ENCODE assay signal across 13 cellular contexts in genomic region chr7:76080211-76080610, GRCh38. TPM values are rescaled to one million over a fixed set of nuclear protein-coding genes. Genes with fewer than 3 reads are reported as not detected.
DNase-seq lines count a peak whose midpoint lies in the region; ATAC-seq, FAIRE-seq and TF ChIP-seq lines count a peak whose summit lies in the region.
"Had no signal": no experiment of that assay in that cellular context is flagged by ENCODE, and none has a peak within 500 bp of the region (broad histone marks: within the 10 kb centered on the region; RNA-seq: fewer than 3 reads in every experiment).

No MANE protein-coding gene starts in this region.

- H3K9me1 ChIP-seq in K562 (ENCODE audit: control insufficient read depth, insufficient read depth, low read length): no peaks in the 10 kb centered on the region

- H3K27ac Mint-ChIP-seq in T-helper 17 cell (peak overlapping the region; percentile 45), neural crest cell (ENCODE audit: unreplicated experiment) (peak overlapping the region; percentile 76)
- H3K27ac Mint-ChIP-seq: GM23338 had no signal

- no peaks in the 10 kb centered on the region for H4K20me1 ChIP-seq in K562 (replicated peaks; ENCODE audit: control insufficient read depth, insufficient read depth, low read length)
- H4K20me1 ChIP-seq in HepG2 (ENCODE audit: insufficient read depth, low read length): no peaks in the 10 kb centered on the region
- H4K20me1 ChIP-seq: BLaER1 had no signal

- DNase-seq in T-helper 17 cell (no peak), K562 (ENCODE audit: extremely low read depth in 1 of 4, low spot score in 3 of 4) (no peak), neural crest cell (ENCODE audit: low read depth, low spot score) (no peak), GM10248 (ENCODE audit: extremely low spot score) (no peak), HepG2 (ENCODE audit: low spot score) (no peak), amygdala (lab: John Stamatoyannopoulos, UW) (no peak)
- DNase-seq: AML-193, DMS53, H7 had no signal

- H3K27me3 ChIP-seq in K562 (ENCODE audit: control insufficient read depth in 2 of 2, insufficient read depth in 2 of 2, low read length in 2 of 2) (peaks cover 9 to 15% of the 10 kb centered on the region in 2 experiments; a peak in 3 of 5 replicates), HepG2 (ENCODE audit: control insufficient read depth in 1 of 2, insufficient read depth in 2 of 2, low read length in 2 of 2) (no peaks in the 10 kb centered on the region)
- H3K27me3 ChIP-seq: BLaER1 had no signal

- TF ChIP-seq CTCF in K562 (IDR thresholded peaks at IDR 0.05 in 2 of 3, conservative IDR thresholded peaks at IDR 0.05 in 1 of 3; ENCODE audit: insufficient read depth in 2 of 3, low read depth in 1 of 3, low read length in 3 of 3) (no peak), neural crest cell (conservative IDR thresholded peaks at IDR 0.05) (no peak), GM10248 (IDR thresholded peaks at IDR 0.05; ENCODE audit: control extremely low read depth, extremely low read depth, low read depth, missing control alignments) (no peak), HepG2 (CRISPR knock-in tag; IDR thresholded peaks at IDR 0.05) (no peak)

- H3K4me1 Mint-ChIP-seq in T-helper 17 cell: peaks cover 15% of the 10 kb centered on the region
- H3K4me1 Mint-ChIP-seq in neural crest cell: no peaks in the 10 kb centered on the region
- H3K4me1 Mint-ChIP-seq: GM23338 had no signal

- H3K4me3 Mint-ChIP-seq in T-helper 17 cell (peak overlapping the region; percentile 34), neural crest cell (no peak overlapping the region)
- H3K4me3 Mint-ChIP-seq: GM23338 had no signal

- no peak overlapping the region for H3K4me2 ChIP-seq in K562 (ENCODE audit: insufficient read depth, low read length)
- no peak overlapping the region for H3K4me2 ChIP-seq in HepG2 (ENCODE audit: low read depth, low read length)
- H3K4me2 ChIP-seq: BLaER1, GM23338 had no signal

- H3K4me1 ChIP-seq in K562 (replicated peaks in 1 of 2; ENCODE audit: control insufficient read depth in 2 of 2, insufficient read depth in 2 of 2, low read length in 2 of 2) (peaks cover 0 to 8% of the 10 kb centered on the region in 2 experiments; a peak in 3 of 5 replicates), HepG2 (ENCODE audit: insufficient read depth, low read length) (peaks cover 2% of the 10 kb centered on the region; the same call in 1 of the 2 replicates)
- H3K4me1 ChIP-seq: BLaER1 had no signal

- H3K36me3 ChIP-seq in K562 (ENCODE audit: control insufficient read depth, insufficient read depth, low read length): no peaks in the 10 kb centered on the region
- H3K36me3 ChIP-seq in HepG2 (replicated peaks in 1 of 2; ENCODE audit: control insufficient read depth in 1 of 2, insufficient read depth in 2 of 2, low read length in 2 of 2): peaks cover 11 to 40% of the 10 kb centered on the region in 2 experiments; a peak in 4 of 5 replicates

- H3K4me3 ChIP-seq in K562 (no peak overlapping the region), HepG2 (replicated peaks in 1 of 3; ENCODE audit: insufficient read depth in 1 of 3, low read depth in 2 of 3, low read length in 3 of 3) (no peak overlapping the region)
- H3K4me3 ChIP-seq: BLaER1, GM12878, GM23338 had no signal

- H3K27me3 Mint-ChIP-seq in T-helper 17 cell (peaks cover 16% of the 10 kb centered on the region), neural crest cell (ENCODE audit: low read depth) (peaks cover 11% of the 10 kb centered on the region)

- H3K79me2 ChIP-seq in K562 (ENCODE audit: control insufficient read depth, insufficient read depth, low read length) (no peaks in the 10 kb centered on the region), HepG2 (ENCODE audit: insufficient read depth, low read length) (no peaks in the 10 kb centered on the region)

- no peak for ATAC-seq in T-helper 17 cell
- peak; percentile 53 for ATAC-seq in K562
- no peak; the same call in 2 of the 3 replicates for ATAC-seq in HepG2
- ATAC-seq: GM12878, GM23338 had no signal

- no peak for TF ChIP-seq RAD21 in K562 (CRISPR knock-in tag; conservative IDR thresholded peaks at IDR 0.05 in 1 of 2, IDR thresholded peaks at IDR 0.05 in 1 of 2)
- no peak for TF ChIP-seq RAD21 in HepG2 (CRISPR knock-in tag; IDR thresholded peaks at IDR 0.05)

- FAIRE-seq in K562 (lab: Jason Lieb, UNC): no peak
- FAIRE-seq in HepG2 (lab: Jason Lieb, UNC): no peak
- FAIRE-seq: GM12878, GM18507 had no signal

- intact Hi-C loops in K562 (cut with micrococcal nuclease): no loop called here
- intact Hi-C loops in HepG2 (cut with micrococcal nuclease; ENCODE audit: unreplicated experiment): no loop called here

- in situ Hi-C loops in K562 (cut with MboI) (no loop called here), HepG2 (cut with HindIII; ENCODE audit: extremely low pct_ligation_motif_present, low pct_unique_long_range_greater_than_20kb) (no loop called here)

- H3K9me3 ChIP-seq in T-helper 17 cell (ENCODE audit: control insufficient read depth, low read length, poor library complexity, severe bottlenecking) (no peaks in the 10 kb centered on the region), K562 (replicated peaks; ENCODE audit: control insufficient read depth, insufficient read depth, low read depth, low read length) (no peaks in the 10 kb centered on the region), HepG2 (ENCODE audit: low read length) (no peaks in the 10 kb centered on the region)

- H2AFZ ChIP-seq in K562 (ENCODE audit: low read depth, low read length): no peak overlapping the region
- no peak overlapping the region for H2AFZ ChIP-seq in HepG2 (ENCODE audit: low read length)
- H2AFZ ChIP-seq: GM23338 had no signal

- no peaks in the 10 kb centered on the region for H3K9me3 Mint-ChIP-seq in neural crest cell
- H3K9me3 Mint-ChIP-seq: GM23338 had no signal

- POLR2A ChIA-PET in K562 (lab: Yijun Ruan, JAX): no interaction called here
- POLR2A ChIA-PET in GM10248 (lab: Yijun Ruan, JAX): no interaction called here
- POLR2A ChIA-PET in HepG2 (lab: Yijun Ruan, JAX): interaction anchor here (0.6 to 1.0 kb wide), 2 partner anchors 13 to 29 kb away, joined by 3 read pairs; no protein-coding TSS in a partner anchor

- WGBS in K562 (ENCODE audit: insufficient coverage, low coverage, missing lambda C conversion rate): 13% methylated on average over 4 of the region's 4 CpGs
- WGBS in HepG2 (ENCODE audit: low lambda C conversion rate): 95% methylated on average over 4 of the region's 4 CpGs

- H3K9ac ChIP-seq in K562 (ENCODE audit: insufficient read depth in 1 of 2, low read depth in 2 of 2, low read length in 2 of 2): no peak overlapping the region
- H3K9ac ChIP-seq in HepG2 (ENCODE audit: insufficient read depth, low read depth, low read length): no peak overlapping the region
- H3K9ac ChIP-seq: BLaER1 had no signal

- no peak overlapping the region for H3K27ac ChIP-seq in K562 (ENCODE audit: extremely low read depth, low read depth, low read length)
- H3K27ac ChIP-seq in HepG2 (ENCODE audit: extremely low read length, insufficient read depth, low read length): no peak overlapping the region
- H3K27ac ChIP-seq: BLaER1 had no signal

- TF ChIP-seq EP300 in K562 (IDR thresholded peaks at IDR 0.05; ENCODE audit: low read length): no peak
- no peak for TF ChIP-seq EP300 in HepG2 (IDR thresholded peaks at IDR 0.05; ENCODE audit: low read depth in 2 of 2, low read length in 2 of 2)
- no peak for TF ChIP-seq EP300 in HepG2 (CRISPR knock-in tag; IDR thresholded peaks at IDR 0.05; ENCODE audit: borderline replicate concordance)

- TF ChIP-seq POLR2A in K562 (conservative IDR thresholded peaks at IDR 0.05): no peak
- no peak for TF ChIP-seq POLR2A in HepG2 (IDR thresholded peaks at IDR 0.05; ENCODE audit: insufficient read depth in 1 of 2, low read depth in 2 of 2, low read length in 2 of 2)

- BruUV-seq in K562 (replicated peaks; lab: Mats Ljungman, UMichigan) (no TSS peak), HepG2 (replicated peaks; lab: Mats Ljungman, UMichigan) (no TSS peak)

- H3K36me3 Mint-ChIP-seq in T-helper 17 cell (ENCODE audit: low read depth) (peaks cover 6% of the 10 kb centered on the region), neural crest cell (ENCODE audit: low read depth) (no peaks in the 10 kb centered on the region)

- CTCF ChIA-PET in K562 (lab: Yijun Ruan, JAX; ENCODE audit: low intra/inter-chr PET ratio) (no interaction called here), GM10248 (lab: Yijun Ruan, JAX) (no interaction called here), HepG2 (lab: Yijun Ruan, JAX; ENCODE audit: low intra/inter-chr PET ratio, low total read pairs) (no interaction called here)

RNA-seq across cellular contexts. Expression of gene MDH2, which starts 32.3 kb away (rescaled TPM):
- total RNA-seq in T-helper 17 cell (10 to 100 TPM; 73.6 to 77.0 TPM), K562 (2014; rRNA removed) (300 and 442 TPM in 2 replicates), K562 (2014; rRNA removed; fragmentation: Illumina TruSeq; extraction: Trizol) (153 and 164 TPM in 2 replicates), K562 (2015; rRNA removed; fragmentation: Illumina TruSeq; extraction: Trizol) (216 and 230 TPM in 2 replicates), K562 (2021) (671 and 701 TPM in 2 replicates), neural crest cell (169 and 173 TPM in 2 replicates), HepG2 (2016; rRNA removed; fragmentation: Illumina TruSeq; extraction: Trizol) (90.3 and 107 TPM in 2 replicates)
- 150 and 286 TPM in 2 replicates for total RNA-seq in K562 (2011; cell fraction: chromatin; rRNA removed; ENCODE audit: low replicate concordance)
- 194 and 214 TPM in 2 replicates for total RNA-seq in K562 (2011; cell fraction: nucleolus; rRNA removed)
- 176 and 210 TPM in 2 replicates for total RNA-seq in K562 (2011; cell fraction: nucleoplasm; rRNA removed)
- polyA plus RNA-seq in K562 (2011; rRNA removed) (106 and 358 TPM in 2 replicates), K562 (2014; fragmentation: Illumina TruSeq; extraction: Trizol) (509 and 570 TPM in 2 replicates), K562 (2014; fragmentation: Nextera tagmentation; extraction: Ambion mirVana) (100 to 1,000 TPM; 242 to 411 TPM), K562 (2014; rRNA removed) (211 and 216 TPM in 2 replicates), HepG2 (2011; rRNA removed) (81.4 and 90.1 TPM in 2 replicates)
- polyA plus RNA-seq in K562 (2011; cell fraction: cytosol; rRNA removed): 156 and 243 TPM in 2 replicates
- 190 and 250 TPM in 2 replicates for polyA plus RNA-seq in K562 (2011; cell fraction: nucleus; rRNA removed)
- 435 and 724 TPM in 2 replicates for polyA plus RNA-seq in K562 (2012)
- polyA minus RNA-seq in K562 (2011; rRNA and poly(A)+ RNA removed): 101 and 153 TPM in 2 replicates
- polyA minus RNA-seq in K562 (2011; cell fraction: cytosol; rRNA and poly(A)+ RNA removed): 389 and 497 TPM in 2 replicates
- polyA minus RNA-seq in K562 (2011; cell fraction: nucleus; rRNA and poly(A)+ RNA removed): 67.3 and 93.9 TPM in 2 replicates
- total RNA-seq in HepG2 (2016; cell fraction: cytosol; rRNA removed; fragmentation: Illumina TruSeq; extraction: Trizol; ENCODE audit: low read depth): 35.9 and 38.8 TPM in 2 replicates
- total RNA-seq in HepG2 (2016; cell fraction: insoluble cytoplasmic fraction; rRNA removed; fragmentation: Illumina TruSeq; extraction: Trizol): 93.0 and 94.6 TPM in 2 replicates
- total RNA-seq in HepG2 (2016; cell fraction: membrane; rRNA removed; fragmentation: Illumina TruSeq; extraction: Trizol): 44.2 and 48.6 TPM in 2 replicates
- 45.4 and 53.0 TPM in 2 replicates for total RNA-seq in HepG2 (2016; cell fraction: nucleus; rRNA removed; fragmentation: Illumina TruSeq; extraction: Trizol)
- polyA plus RNA-seq in HepG2 (2011; cell fraction: cytosol; rRNA removed): 48.1 and 61.9 TPM in 2 replicates
- polyA plus RNA-seq in HepG2 (2011; cell fraction: nucleus; rRNA removed): 51.2 and 52.4 TPM in 2 replicates
- polyA plus RNA-seq in HepG2 (2012): 126 and 145 TPM in 2 replicates
- polyA plus RNA-seq in HepG2 (2016; cell fraction: cytosol; fragmentation: Illumina TruSeq; extraction: Trizol; ENCODE audit: low read depth): 80.9 and 96.5 TPM in 2 replicates
- 203 and 256 TPM in 2 replicates for polyA plus RNA-seq in HepG2 (2016; cell fraction: insoluble cytoplasmic fraction; fragmentation: Illumina TruSeq; extraction: Trizol; ENCODE audit: low read depth)
- polyA plus RNA-seq in HepG2 (2016; cell fraction: membrane; fragmentation: Illumina TruSeq; extraction: Trizol; ENCODE audit: low read depth): 77.6 and 81.5 TPM in 2 replicates
- polyA plus RNA-seq in HepG2 (2016; cell fraction: nucleus; fragmentation: Illumina TruSeq; extraction: Trizol; ENCODE audit: insufficient read depth, low read depth): 113 and 123 TPM in 2 replicates
- 189 and 195 TPM in 2 replicates for polyA minus RNA-seq in HepG2 (2011; rRNA and poly(A)+ RNA removed; ENCODE audit: low replicate concordance)
- polyA minus RNA-seq in HepG2 (2011; cell fraction: cytosol; rRNA and poly(A)+ RNA removed): 86.4 and 103 TPM in 2 replicates
- polyA minus RNA-seq in HepG2 (2011; cell fraction: nucleus; rRNA and poly(A)+ RNA removed): 29.9 and 37.8 TPM in 2 replicates

RNA-seq across cellular contexts. Expression of gene STYXL1, which starts 32.4 kb away (rescaled TPM):
- total RNA-seq in T-helper 17 cell (10 to 100 TPM in 1 of 2 donors, 1 to 10 TPM in 1; 9.0 to 16.5 TPM), K562 (2014; rRNA removed) (43.2 and 60.0 TPM in 2 replicates), K562 (2014; rRNA removed; fragmentation: Illumina TruSeq; extraction: Trizol) (57.2 and 59.2 TPM in 2 replicates), K562 (2015; rRNA removed; fragmentation: Illumina TruSeq; extraction: Trizol) (44.8 and 54.9 TPM in 2 replicates), K562 (2021) (44.3 and 50.0 TPM in 2 replicates), neural crest cell (33.6 and 38.8 TPM in 2 replicates), HepG2 (2016; rRNA removed; fragmentation: Illumina TruSeq; extraction: Trizol) (23.9 and 28.0 TPM in 2 replicates)
- 44.2 and 67.1 TPM in 2 replicates for total RNA-seq in K562 (2011; cell fraction: chromatin; rRNA removed; ENCODE audit: low replicate concordance)
- total RNA-seq in K562 (2011; cell fraction: nucleolus; rRNA removed): 24.7 and 30.0 TPM in 2 replicates
- total RNA-seq in K562 (2011; cell fraction: nucleoplasm; rRNA removed): 32.7 and 33.7 TPM in 2 replicates
- polyA plus RNA-seq in K562 (2011; rRNA removed) (56.6 and 97.2 TPM in 2 replicates), K562 (2014; fragmentation: Illumina TruSeq; extraction: Trizol) (72.2 and 82.7 TPM in 2 replicates), K562 (2014; fragmentation: Nextera tagmentation; extraction: Ambion mirVana) (10 to 100 TPM; 36.5 to 49.7 TPM), K562 (2014; rRNA removed) (49.9 and 67.4 TPM in 2 replicates), HepG2 (2011; rRNA removed) (36.0 and 38.3 TPM in 2 replicates)
- 86.0 and 101 TPM in 2 replicates for polyA plus RNA-seq in K562 (2011; cell fraction: cytosol; rRNA removed)
- 42.8 and 52.4 TPM in 2 replicates for polyA plus RNA-seq in K562 (2011; cell fraction: nucleus; rRNA removed)
- polyA plus RNA-seq in K562 (2012): 57.5 and 77.9 TPM in 2 replicates
- 34.7 and 51.8 TPM in 2 replicates for polyA minus RNA-seq in K562 (2011; rRNA and poly(A)+ RNA removed)
- polyA minus RNA-seq in K562 (2011; cell fraction: cytosol; rRNA and poly(A)+ RNA removed): 15.0 and 17.0 TPM in 2 replicates
- 10.6 and 12.0 TPM in 2 replicates for polyA minus RNA-seq in K562 (2011; cell fraction: nucleus; rRNA and poly(A)+ RNA removed)
- total RNA-seq in HepG2 (2016; cell fraction: cytosol; rRNA removed; fragmentation: Illumina TruSeq; extraction: Trizol; ENCODE audit: low read depth): 13.7 and 16.8 TPM in 2 replicates
- total RNA-seq in HepG2 (2016; cell fraction: insoluble cytoplasmic fraction; rRNA removed; fragmentation: Illumina TruSeq; extraction: Trizol): 21.2 and 33.5 TPM in 2 replicates
- total RNA-seq in HepG2 (2016; cell fraction: membrane; rRNA removed; fragmentation: Illumina TruSeq; extraction: Trizol): 15.6 and 15.7 TPM in 2 replicates
- 13.0 and 16.7 TPM in 2 replicates for total RNA-seq in HepG2 (2016; cell fraction: nucleus; rRNA removed; fragmentation: Illumina TruSeq; extraction: Trizol)
- polyA plus RNA-seq in HepG2 (2011; cell fraction: cytosol; rRNA removed): 47.3 and 50.3 TPM in 2 replicates
- 19.1 and 23.0 TPM in 2 replicates for polyA plus RNA-seq in HepG2 (2011; cell fraction: nucleus; rRNA removed)
- polyA plus RNA-seq in HepG2 (2012): 20.3 and 22.3 TPM in 2 replicates
- polyA plus RNA-seq in HepG2 (2016; cell fraction: cytosol; fragmentation: Illumina TruSeq; extraction: Trizol; ENCODE audit: low read depth): 17.6 and 20.9 TPM in 2 replicates
- 42.1 and 47.6 TPM in 2 replicates for polyA plus RNA-seq in HepG2 (2016; cell fraction: insoluble cytoplasmic fraction; fragmentation: Illumina TruSeq; extraction: Trizol; ENCODE audit: low read depth)
- polyA plus RNA-seq in HepG2 (2016; cell fraction: membrane; fragmentation: Illumina TruSeq; extraction: Trizol; ENCODE audit: low read depth): 19.0 and 20.3 TPM in 2 replicates
- 26.3 and 27.9 TPM in 2 replicates for polyA plus RNA-seq in HepG2 (2016; cell fraction: nucleus; fragmentation: Illumina TruSeq; extraction: Trizol; ENCODE audit: insufficient read depth, low read depth)
- polyA minus RNA-seq in HepG2 (2011; rRNA and poly(A)+ RNA removed; ENCODE audit: low replicate concordance): 18.8 and 29.8 TPM in 2 replicates
- polyA minus RNA-seq in HepG2 (2011; cell fraction: cytosol; rRNA and poly(A)+ RNA removed): 7.5 and 9.2 TPM in 2 replicates
- polyA minus RNA-seq in HepG2 (2011; cell fraction: nucleus; rRNA and poly(A)+ RNA removed): 8.9 and 10.7 TPM in 2 replicates
